12 cellular contexts compared by ENCODE assay signal in the genomic region with DNA sequence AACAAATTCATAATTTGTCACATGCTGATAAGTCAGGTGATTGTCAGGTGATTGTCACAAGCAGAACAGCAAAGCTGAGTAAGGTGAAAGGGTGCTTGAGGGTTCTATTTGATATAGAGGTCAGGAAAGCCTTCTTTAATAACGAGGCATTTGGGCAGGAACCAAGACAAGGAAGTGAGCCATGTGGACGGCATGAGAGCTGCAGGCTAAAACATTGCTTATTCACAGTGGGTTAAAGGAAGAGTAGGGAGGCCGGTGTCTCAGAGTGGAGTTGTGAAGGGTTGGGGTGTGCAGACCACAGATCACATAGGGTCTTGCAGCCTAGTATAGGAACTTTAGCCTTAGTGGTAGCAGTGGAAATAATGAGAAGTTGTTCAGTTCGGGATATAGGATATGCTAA.
"Had no signal": no experiment of that assay in that cellular context is flagged by ENCODE, and none has a peak within 500 bp of the region (broad histone marks: within the 10 kb centered on the region; RNA-seq: fewer than 3 reads in every experiment).

No MANE protein-coding gene starts in this region.

- H3K4me3 Mint-ChIP-seq: activated naive CD4-positive, alpha-beta T cell treated with anti-CD3 and anti-CD28 coated beads, Interleukin-2, amount 10 ng/mL, durations not matched to agents 7 days and 5 days; natural killer cell treated with Interleukin-12 subunit alpha and Interleukin-12 subunit beta and Interleukin-15 and Interleukin-18, amount 100 ng/mL, for 72 hours had no signal

- H3K27ac Mint-ChIP-seq: activated naive CD4-positive, alpha-beta T cell treated with anti-CD3 and anti-CD28 coated beads, Interleukin-2, amount 10 ng/mL, durations not matched to agents 7 days and 5 days; natural killer cell treated with Interleukin-12 subunit alpha and Interleukin-12 subunit beta and Interleukin-15 and Interleukin-18, amount 100 ng/mL, for 72 hours had no signal

- H3K36me3 Mint-ChIP-seq: activated naive CD4-positive, alpha-beta T cell treated with anti-CD3 and anti-CD28 coated beads, Interleukin-2, amount 10 ng/mL, durations not matched to agents 7 days and 5 days had no signal

- H3K36me3 ChIP-seq: suprapubic skin had no signal

- H3K27me3 Mint-ChIP-seq: activated naive CD4-positive, alpha-beta T cell treated with anti-CD3 and anti-CD28 coated beads, Interleukin-2, amount 10 ng/mL, durations not matched to agents 7 days and 5 days had no signal

- H3K27ac ChIP-seq: suprapubic skin had no signal

- H3K9ac ChIP-seq: SK-N-SH had no signal

- H3K27me3 ChIP-seq: suprapubic skin had no signal

- H3K9me3 Mint-ChIP-seq: activated naive CD4-positive, alpha-beta T cell treated with anti-CD3 and anti-CD28 coated beads, Interleukin-2, amount 10 ng/mL, durations not matched to agents 7 days and 5 days; natural killer cell treated with Interleukin-12 subunit alpha and Interleukin-12 subunit beta and Interleukin-15 and Interleukin-18, amount 100 ng/mL, for 72 hours had no signal

- DNase-seq: activated CD4-positive, alpha-beta T cell treated with anti-CD3 and anti-CD28 coated beads for 1 hour; activated CD4-positive, alpha-beta T cell treated with anti-CD3 and anti-CD28 coated beads, Interleukin-2, amount 50 U/mL, for 4 hours; activated naive CD4-positive, alpha-beta T cell treated with anti-CD3 and anti-CD28 coated beads, Interleukin-2, amount 10 ng/mL, durations not matched to agents 7 days and 5 days; activated T-cell treated with anti-CD3 and anti-CD28 coated beads, Interleukin-2, amount 50 U/mL, for 1 hour; nucleus accumbens; posterior cingulate gyrus; SK-N-SH; stimulated activated CD4-positive, alpha-beta T cell treated with anti-CD3 and anti-CD28 coated beads, Interleukin-15, amount 100 ng/mL, for 24 hours; stimulated activated CD4-positive, alpha-beta T cell treated with anti-CD3 and anti-CD28 coated beads, Interleukin-4, amount 100 ng/mL, for 24 hours; stimulated activated naive CD4-positive, alpha-beta T cell treated with Interleukin-2 at 50 U/mL for 16 hours had no signal

- H3K4me3 ChIP-seq: suprapubic skin had no signal

- H3K4me1 Mint-ChIP-seq: activated naive CD4-positive, alpha-beta T cell treated with anti-CD3 and anti-CD28 coated beads, Interleukin-2, amount 10 ng/mL, durations not matched to agents 7 days and 5 days had no signal

- ATAC-seq: natural killer cell treated with Interleukin-12 subunit alpha and Interleukin-12 subunit beta and Interleukin-15 and Interleukin-18, amount 100 ng/mL, for 72 hours had no signal

- H3K9me3 ChIP-seq: SK-N-SH, suprapubic skin had no signal
